Comparison of ENCODE assay signal across 31 cellular contexts in the genomic region with DNA sequence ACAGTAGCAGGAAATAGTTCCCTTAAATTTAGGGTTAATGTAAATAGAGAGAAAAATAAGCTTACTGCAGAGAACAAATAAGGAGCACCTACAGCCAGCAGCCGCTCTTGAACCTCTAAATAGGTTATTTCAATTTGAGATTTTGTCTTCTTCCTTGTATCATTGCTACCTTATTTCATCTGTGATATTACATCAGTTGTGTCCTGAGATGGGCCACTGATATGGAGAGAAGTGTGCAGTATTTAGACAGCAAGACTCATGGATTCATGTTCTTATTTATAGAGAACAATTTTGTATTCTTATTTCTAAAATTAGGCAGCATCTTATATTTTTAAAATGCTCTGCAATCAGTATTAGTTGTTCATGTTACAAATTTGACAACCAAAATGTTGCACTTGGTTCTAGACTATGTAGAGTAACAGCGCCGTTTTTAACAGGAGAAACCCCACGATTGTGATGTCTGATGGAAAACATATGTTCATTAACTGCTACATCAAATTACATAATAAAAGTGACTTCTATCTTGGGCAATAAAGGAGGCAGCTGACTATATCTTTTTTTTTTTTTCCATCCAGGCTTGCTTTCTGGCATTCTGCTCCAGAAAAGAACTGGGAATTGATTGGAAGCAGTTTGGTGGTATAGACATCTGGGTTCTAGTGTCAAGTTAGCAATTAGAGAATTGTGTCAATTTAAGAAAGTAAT.
"Had no signal": no experiment of that assay in that cellular context is flagged by ENCODE, and none has a peak within 500 bp of the region (broad histone marks: within the 10 kb centered on the region; RNA-seq: fewer than 3 reads in every experiment).

No MANE protein-coding gene starts in this region.

- DNase-seq: activated CD4-positive, alpha-beta T cell treated with anti-CD3 and anti-CD28 coated beads, Interleukin-2, amount 10 ng/mL, durations not matched to agents 24 days and 14 days; activated CD4-positive, alpha-beta T cell treated with anti-CD3 and anti-CD28 coated beads, Interleukin-2, amount 50 U/mL, for 4 hours; activated CD8-positive, alpha-beta T cell treated with anti-CD3 and anti-CD28 coated beads for 36 hours; activated gamma-delta T cell treated with Interleukin-2 at 50 U/mL for 16 hours; activated naive CD4-positive, alpha-beta T cell treated with anti-CD3 and anti-CD28 coated beads, Interleukin-2, amount 10 ng/mL, durations not matched to agents 7 days and 5 days; activated naive CD8-positive, alpha-beta T cell treated with anti-CD3 and anti-CD28 coated beads, Interleukin-2, amount 50 U/mL, for 24 hours; activated T-cell treated with anti-CD3 and anti-CD28 coated beads, Interleukin-2, amount 50 U/mL, for 24 hours; anterior cingulate cortex; brain microvascular endothelial cell; central memory CD4-positive, alpha-beta T cell; Kasumi-1; KG1; MG63; NCI-H1048; NCI-H1105 treated with DMSO at 0.1 percent for 48 hours; NCI-H1436; NCI-H1694; NCI-H1930; NCI-H2081 treated with DMSO at 0.1 percent for 48 hours; NCI-H510A; NCI-H526; NCI-H748 treated with DMSO at 0.1 percent for 48 hours; NK-92 treated with Interleukin-12 subunit alpha and Interleukin-12 subunit beta, amount 100 ng/mL, for 24 hours; PC-3; Peyer's patch; RPMI8226; SHP77 treated with DMSO at 0.1 percent for 48 hours had no signal

- H3K27ac Mint-ChIP-seq: activated CD4-positive, alpha-beta T cell treated with anti-CD3 and anti-CD28 coated beads, Interleukin-2, amount 10 ng/mL, durations not matched to agents 24 days and 14 days; activated CD8-positive, alpha-beta T cell treated with anti-CD3 and anti-CD28 coated beads for 36 hours; activated naive CD4-positive, alpha-beta T cell treated with anti-CD3 and anti-CD28 coated beads, Interleukin-2, amount 10 ng/mL, durations not matched to agents 7 days and 5 days; activated naive CD8-positive, alpha-beta T cell; activated naive CD8-positive, alpha-beta T cell treated with anti-CD3 and anti-CD28 coated beads, Interleukin-2, amount 50 U/mL, for 24 hours; activated T-cell treated with anti-CD3 and anti-CD28 coated beads, Interleukin-2, amount 50 U/mL, for 24 hours; T-helper 1 cell treated with Interleukin-12 subunit alpha and Interleukin-12 subunit beta and Interleukin-4 antibody, amounts not matched to agents 30 μg/mL and 1 μg/mL, for 36 hours; T-helper 2 cell treated with Interferon-gamma antibody and Interleukin-4, amounts not matched to agents 5 μg/mL and 100 μg/mL, for 36 hours had no signal

- H3K4me1 ChIP-seq: Peyer's patch had no signal

- H3K4me3 ChIP-seq: MG63, Peyer's patch, SJSA1 had no signal

- H3K27ac ChIP-seq: brain microvascular endothelial cell, Peyer's patch, SJSA1 had no signal

- H3K36me3 Mint-ChIP-seq: activated naive CD4-positive, alpha-beta T cell treated with anti-CD3 and anti-CD28 coated beads, Interleukin-2, amount 10 ng/mL, durations not matched to agents 7 days and 5 days had no signal

- H3K4me3 Mint-ChIP-seq: activated CD4-positive, alpha-beta T cell treated with anti-CD3 and anti-CD28 coated beads, Interleukin-2, amount 10 ng/mL, durations not matched to agents 24 days and 14 days; activated CD8-positive, alpha-beta T cell treated with anti-CD3 and anti-CD28 coated beads for 36 hours; activated naive CD4-positive, alpha-beta T cell treated with anti-CD3 and anti-CD28 coated beads, Interleukin-2, amount 10 ng/mL, durations not matched to agents 7 days and 5 days; activated naive CD8-positive, alpha-beta T cell; activated naive CD8-positive, alpha-beta T cell treated with anti-CD3 and anti-CD28 coated beads, Interleukin-2, amount 50 U/mL, for 24 hours; activated T-cell treated with anti-CD3 and anti-CD28 coated beads, Interleukin-2, amount 50 U/mL, for 24 hours; T-helper 1 cell treated with Interleukin-12 subunit alpha and Interleukin-12 subunit beta and Interleukin-4 antibody, amounts not matched to agents 30 μg/mL and 1 μg/mL, for 36 hours; T-helper 2 cell treated with Interferon-gamma antibody and Interleukin-4, amounts not matched to agents 5 μg/mL and 100 μg/mL, for 36 hours had no signal

- H3K27me3 ChIP-seq: brain microvascular endothelial cell, MG63, Peyer's patch, SJSA1 had no signal

- H3K9me3 Mint-ChIP-seq: activated CD4-positive, alpha-beta T cell treated with anti-CD3 and anti-CD28 coated beads, Interleukin-2, amount 10 ng/mL, durations not matched to agents 24 days and 14 days; activated CD8-positive, alpha-beta T cell treated with anti-CD3 and anti-CD28 coated beads for 36 hours; activated naive CD4-positive, alpha-beta T cell treated with anti-CD3 and anti-CD28 coated beads, Interleukin-2, amount 10 ng/mL, durations not matched to agents 7 days and 5 days; activated naive CD8-positive, alpha-beta T cell treated with anti-CD3 and anti-CD28 coated beads, Interleukin-2, amount 50 U/mL, for 24 hours; activated T-cell treated with anti-CD3 and anti-CD28 coated beads, Interleukin-2, amount 50 U/mL, for 24 hours; T-helper 1 cell treated with Interleukin-12 subunit alpha and Interleukin-12 subunit beta and Interleukin-4 antibody, amounts not matched to agents 30 μg/mL and 1 μg/mL, for 36 hours; T-helper 2 cell treated with Interferon-gamma antibody and Interleukin-4, amounts not matched to agents 5 μg/mL and 100 μg/mL, for 36 hours had no signal

- H3K36me3 ChIP-seq: brain microvascular endothelial cell, MG63, Peyer's patch, SJSA1 had no signal

- H3K27me3 Mint-ChIP-seq: activated CD8-positive, alpha-beta T cell treated with anti-CD3 and anti-CD28 coated beads for 36 hours; activated naive CD4-positive, alpha-beta T cell treated with anti-CD3 and anti-CD28 coated beads, Interleukin-2, amount 10 ng/mL, durations not matched to agents 7 days and 5 days; activated naive CD8-positive, alpha-beta T cell; activated naive CD8-positive, alpha-beta T cell treated with anti-CD3 and anti-CD28 coated beads, Interleukin-2, amount 50 U/mL, for 24 hours; activated T-cell treated with anti-CD3 and anti-CD28 coated beads, Interleukin-2, amount 50 U/mL, for 24 hours had no signal

- H3K9me3 ChIP-seq: MG63, Peyer's patch had no signal

- H3K4me1 Mint-ChIP-seq: activated naive CD4-positive, alpha-beta T cell treated with anti-CD3 and anti-CD28 coated beads, Interleukin-2, amount 10 ng/mL, durations not matched to agents 7 days and 5 days had no signal
